Comparison of ENCODE assay signal across 8 cellular contexts in the genomic region with DNA sequence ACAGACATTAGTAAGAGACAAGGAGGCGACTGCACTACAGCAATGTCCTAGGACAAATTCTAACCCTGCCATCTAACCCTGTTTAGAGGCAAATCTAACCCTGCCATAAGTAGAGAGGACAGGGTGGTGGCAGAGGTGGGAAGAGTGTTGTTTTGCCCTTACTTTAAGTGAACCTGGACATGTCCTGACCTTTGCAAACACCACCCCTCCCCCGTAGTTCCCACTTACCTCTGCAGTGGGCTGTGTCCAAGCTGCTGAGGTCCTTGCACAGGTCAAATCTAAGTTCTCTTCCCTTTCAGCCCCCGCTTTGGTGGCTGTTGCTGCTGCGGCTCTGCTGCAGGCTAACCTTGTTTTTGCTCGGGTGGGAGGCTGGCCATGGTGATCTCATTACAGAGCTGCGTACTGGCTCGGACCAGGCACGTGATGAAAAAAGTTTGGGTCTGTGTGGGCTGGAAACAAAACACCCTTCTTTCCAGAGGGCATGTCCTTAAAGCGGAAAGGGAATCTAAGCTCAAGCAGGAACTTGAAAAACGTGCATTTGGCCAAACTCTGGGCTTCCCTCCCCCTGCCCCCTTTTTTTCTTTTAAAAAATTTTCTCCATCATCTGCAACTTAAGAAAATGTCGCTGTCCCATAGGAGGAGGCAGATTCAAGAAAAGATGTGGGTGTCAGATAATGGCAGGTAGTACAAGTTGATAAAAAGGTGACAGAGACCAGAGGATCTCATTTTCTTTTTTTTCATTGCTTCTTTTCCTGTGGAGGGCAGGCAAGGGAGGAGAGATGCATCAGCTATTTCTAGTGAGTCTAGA. TPM values are rescaled to one million over a fixed set of nuclear protein-coding genes. Genes with fewer than 3 reads are reported as not detected.
DNase-seq lines count a peak whose midpoint lies in the region; ATAC-seq, FAIRE-seq and TF ChIP-seq lines count a peak whose summit lies in the region.

A gene with protein sequence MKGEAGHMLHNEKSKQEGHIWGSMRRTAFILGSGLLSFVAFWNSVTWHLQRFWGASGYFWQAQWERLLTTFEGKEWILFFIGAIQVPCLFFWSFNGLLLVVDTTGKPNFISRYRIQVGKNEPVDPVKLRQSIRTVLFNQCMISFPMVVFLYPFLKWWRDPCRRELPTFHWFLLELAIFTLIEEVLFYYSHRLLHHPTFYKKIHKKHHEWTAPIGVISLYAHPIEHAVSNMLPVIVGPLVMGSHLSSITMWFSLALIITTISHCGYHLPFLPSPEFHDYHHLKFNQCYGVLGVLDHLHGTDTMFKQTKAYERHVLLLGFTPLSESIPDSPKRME (minus strand): TSS at position 349 of the 808 bp plus-strand sequence. CDS start 12,425 bp downstream, outside the sequence.

- peak; percentile 77 for FAIRE-seq in endometrium (lab: Jason Lieb, UNC)

- TF ChIP-seq EP300 in suprapubic skin (IDR thresholded peaks at IDR 0.05) = no peak

- intact Hi-C loops in lower lobe of right lung (cut with DNase I) = no loop called here

- peak within 1 kb of the TSS; percentile 74 for H3K9ac ChIP-seq in HUES64 (ENCODE audit: low read depth, low read length)

- peaks cover 14% of the 10 kb centered on the region for H3K4me1 ChIP-seq in HUES64 (ENCODE audit: insufficient read depth, low read length)
- H3K4me1 ChIP-seq in lower lobe of right lung = peaks cover 45% of the 10 kb centered on the region
- H3K4me1 ChIP-seq in suprapubic skin = peaks cover 35% of the 10 kb centered on the region
- H3K4me1 ChIP-seq in effector memory CD4-positive, alpha-beta T cell (ENCODE audit: control insufficient read depth, insufficient read depth, low read length, poor library complexity, severe bottlenecking) = no peaks in the 10 kb centered on the region

- H3K4me1 Mint-ChIP-seq in activated CD8-positive, alpha-beta T cell treated with anti-CD3 and anti-CD28 coated beads, Interleukin-2, amount 10 ng/mL, durations not matched to agents 7 days and 5 days (ENCODE audit: low read depth) = peaks cover 2% of the 10 kb centered on the region

- H3K4me3 ChIP-seq in HUES64 (ENCODE audit: low read length) (peak within 1 kb of the TSS; percentile 66), lower lobe of right lung (peak within 1 kb of the TSS; percentile 72), suprapubic skin (peak within 1 kb of the TSS; percentile 57)
- H3K4me3 ChIP-seq in effector memory CD4-positive, alpha-beta T cell (ENCODE audit: insufficient read depth, low read depth, low read length, poor library complexity, severe bottlenecking) = no peak within 1 kb of the TSS

- H3K27ac Mint-ChIP-seq in activated CD8-positive, alpha-beta T cell treated with anti-CD3 and anti-CD28 coated beads, Interleukin-2, amount 10 ng/mL, durations not matched to agents 7 days and 5 days = no peak within 1 kb of the TSS

- CTCF ChIA-PET in activated CD8-positive, alpha-beta T cell treated with anti-CD3 and anti-CD28 coated beads, Interleukin-2, amount 10 ng/mL, durations not matched to agents 7 days and 5 days (lab: Charles Lee) = no interaction called here

- no peak for TF ChIP-seq POLR2A in suprapubic skin (IDR thresholded peaks at IDR 0.05)

- H3K36me3 ChIP-seq in HUES64 (ENCODE audit: insufficient read depth, low read length) = no peaks in the 10 kb centered on the region
- no peaks in the 10 kb centered on the region for H3K36me3 ChIP-seq in lower lobe of right lung
- H3K36me3 ChIP-seq in suprapubic skin = no peaks in the 10 kb centered on the region
- no peaks in the 10 kb centered on the region for H3K36me3 ChIP-seq in effector memory CD4-positive, alpha-beta T cell (ENCODE audit: control insufficient read depth, insufficient read depth, low read length)

- WGBS in HUES64 = 14% methylated on average over 11 of the region's 11 CpGs
- WGBS in suprapubic skin = 5% methylated on average over 11 of the region's 11 CpGs

- TF ChIP-seq CTCF in lower lobe of right lung (IDR thresholded peaks at IDR 0.05) (no peak), suprapubic skin (IDR thresholded peaks at IDR 0.05) (no peak)

- POLR2A ChIA-PET in activated CD8-positive, alpha-beta T cell treated with anti-CD3 and anti-CD28 coated beads, Interleukin-2, amount 10 ng/mL, durations not matched to agents 7 days and 5 days (lab: Charles Lee) = no interaction called here

- H3K27me3 Mint-ChIP-seq in activated CD8-positive, alpha-beta T cell treated with anti-CD3 and anti-CD28 coated beads, Interleukin-2, amount 10 ng/mL, durations not matched to agents 7 days and 5 days (ENCODE audit: low read depth) = no peaks in the 10 kb centered on the region

- H3K9me3 Mint-ChIP-seq in activated CD8-positive, alpha-beta T cell treated with anti-CD3 and anti-CD28 coated beads, Interleukin-2, amount 10 ng/mL, durations not matched to agents 7 days and 5 days (ENCODE audit: insufficient read depth) = no peaks in the 10 kb centered on the region

- ATAC-seq in lower lobe of right lung = peak; percentile 96
- no peak for ATAC-seq in activated CD8-positive, alpha-beta T cell treated with anti-CD3 and anti-CD28 coated beads, Interleukin-2, amount 10 ng/mL, durations not matched to agents 7 days and 5 days

- H3K36me3 Mint-ChIP-seq in activated CD8-positive, alpha-beta T cell treated with anti-CD3 and anti-CD28 coated beads, Interleukin-2, amount 10 ng/mL, durations not matched to agents 7 days and 5 days (ENCODE audit: low read depth) = peaks cover 4% of the 10 kb centered on the region

- H3K27ac ChIP-seq in HUES64 (ENCODE audit: low read depth, low read length) = peak within 1 kb of the TSS; percentile 56; the same call in 1 of the 2 replicates
- peak within 1 kb of the TSS; percentile 82 for H3K27ac ChIP-seq in lower lobe of right lung
- peak within 1 kb of the TSS; percentile 89 for H3K27ac ChIP-seq in suprapubic skin
- H3K27ac ChIP-seq in effector memory CD4-positive, alpha-beta T cell (ENCODE audit: insufficient read depth, low read length, poor library complexity, severe bottlenecking) = no peak within 1 kb of the TSS

- H3K27me3 ChIP-seq in HUES64 (ENCODE audit: insufficient read depth, low read length) (no peaks in the 10 kb centered on the region), lower lobe of right lung (ENCODE audit: low read depth) (no peaks in the 10 kb centered on the region), suprapubic skin (no peaks in the 10 kb centered on the region)
- no peaks in the 10 kb centered on the region for H3K27me3 ChIP-seq in effector memory CD4-positive, alpha-beta T cell (replicated peaks; ENCODE audit: control insufficient read depth, insufficient read depth, low read length, poor library complexity, severe bottlenecking)

- peak; percentile 86 for DNase-seq in AG08396 (ENCODE audit: low spot score)
- DNase-seq in lower lobe of right lung = peak; percentile 74
- DNase-seq in suprapubic skin (ENCODE audit: low spot score in 2 of 2) = peak; percentile 88 to 93
- no peak for DNase-seq in activated CD8-positive, alpha-beta T cell treated with anti-CD3 and anti-CD28 coated beads, Interleukin-2, amount 10 ng/mL, durations not matched to agents 7 days and 5 days
- no peak for DNase-seq in D341Med (ENCODE audit: low spot score)
- DNase-seq in effector memory CD4-positive, alpha-beta T cell = no peak

- no peak within 1 kb of the TSS for H3K4me3 Mint-ChIP-seq in activated CD8-positive, alpha-beta T cell treated with anti-CD3 and anti-CD28 coated beads, Interleukin-2, amount 10 ng/mL, durations not matched to agents 7 days and 5 days

- H3K9me3 ChIP-seq in HUES64 (ENCODE audit: insufficient read depth, low read depth, low read length) = no peaks in the 10 kb centered on the region
- no peaks in the 10 kb centered on the region for H3K9me3 ChIP-seq in lower lobe of right lung
- no peaks in the 10 kb centered on the region for H3K9me3 ChIP-seq in suprapubic skin
- no peaks in the 10 kb centered on the region for H3K9me3 ChIP-seq in effector memory CD4-positive, alpha-beta T cell (ENCODE audit: control insufficient read depth, low read length)

RNA-seq across cellular contexts. Expression of the gene that starts here (rescaled TPM):
- 1.7 TPM for polyA plus RNA-seq in HUES64 (2013, experiment 1 of 2)
- polyA plus RNA-seq in HUES64 (2013, experiment 2 of 2) = 4.8 TPM
- total RNA-seq in lower lobe of right lung = 72.7 TPM
- 10 to 100 TPM; 27.1 to 62.1 (median 40.8) TPM for total RNA-seq in suprapubic skin
- not detected for total RNA-seq in activated CD8-positive, alpha-beta T cell treated with anti-CD3 and anti-CD28 coated beads, Interleukin-2, amount 10 ng/mL, durations not matched to agents 7 days and 5 days

Comparison
In these comparisons a context has a peak if more than half of its experiments do, and no peak if none do; other contexts are left out.
1. RNA of the gene that starts here (total RNA-seq): 72.7 TPM in lower lobe of right lung (single experiment) and 27.1 to 62.1 TPM in suprapubic skin; not detected in activated CD8-positive, alpha-beta T cell treated with anti-CD3 and anti-CD28 coated beads, Interleukin-2, amount 10 ng/mL, durations not matched to agents 7 days and 5 days; every median in the first group is over 10 times any median in the second.
2. DNase-seq: peak in AG08396 (single experiment), lower lobe of right lung (single experiment) and suprapubic skin (2 of 2); none in activated CD8-positive, alpha-beta T cell treated with anti-CD3 and anti-CD28 coated beads, Interleukin-2, amount 10 ng/mL, durations not matched to agents 7 days and 5 days (single experiment), D341Med (single experiment) and effector memory CD4-positive, alpha-beta T cell (0 of 3).